16 cellular contexts compared by ENCODE assay signal in the genomic region with DNA sequence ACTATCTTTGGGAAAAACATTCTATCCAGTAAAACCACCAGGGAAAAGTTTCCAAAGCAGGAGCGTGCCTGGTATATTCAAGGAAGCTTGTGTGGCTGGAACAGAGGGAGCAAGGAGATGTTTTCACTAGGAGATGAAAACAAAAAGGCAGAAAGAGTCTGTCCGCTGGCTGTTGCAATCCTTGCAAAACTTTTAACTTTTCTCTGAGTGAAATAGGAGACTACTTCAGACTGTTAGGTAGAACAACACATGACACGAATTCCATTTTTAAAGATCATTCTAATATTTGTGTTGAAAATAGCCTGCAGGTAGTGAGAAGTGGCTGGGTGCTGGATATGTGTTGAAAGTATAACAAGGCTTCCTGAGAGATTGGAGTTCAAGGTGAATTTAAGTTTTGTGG.
DNase-seq lines count a peak whose midpoint lies in the region; FAIRE-seq and TF ChIP-seq lines count a peak whose summit lies in the region.
"Had no signal": no experiment of that assay in that cellular context is flagged by ENCODE, and none has a peak within 500 bp of the region (broad histone marks: within the 10 kb centered on the region; RNA-seq: fewer than 3 reads in every experiment).

No MANE protein-coding gene starts in this region.

- CTCF ChIA-PET in mammary epithelial cell (lab: Charles Lee; ENCODE audit: low non-redundant PET): no interaction called here
- CTCF ChIA-PET in H1 (lab: Charles Lee; ENCODE audit: partially characterized antibody): interaction anchor here (0.7 to 1.2 kb wide), 8 partner anchors 8 to 81 kb away, joined by 3 to 5 read pairs (median 3); no protein-coding TSS in a partner anchor
- CTCF ChIA-PET in A673 (lab: Charles Lee): no interaction called here

- H4K20me1 ChIP-seq in mammary epithelial cell (ENCODE audit: insufficient read depth, low read length) (no peaks in the 10 kb centered on the region), H1 (replicated peaks in 1 of 2; ENCODE audit: control insufficient read depth in 1 of 2, insufficient read depth in 2 of 2, low read length in 2 of 2) (no peaks in the 10 kb centered on the region), osteoblast (ENCODE audit: insufficient read depth, low read length) (no peaks in the 10 kb centered on the region)

- no peak for TF ChIP-seq RAD21 in H1 (IDR thresholded peaks at IDR 0.05 in 1 of 2, conservative IDR thresholded peaks at IDR 0.05 in 1 of 2; ENCODE audit: low read depth in 2 of 2, low read length in 2 of 2)

- no peak overlapping the region for H3K23ac ChIP-seq in H1 (ENCODE audit: insufficient read length)

- H3K4me3 ChIP-seq in mammary epithelial cell (replicated peaks in 1 of 3; ENCODE audit: insufficient read depth in 1 of 3, low read depth in 2 of 3, low read length in 3 of 3) (no peak overlapping the region), H1 (ENCODE audit: extremely low read depth in 1 of 4, insufficient read depth in 2 of 4, low read depth in 3 of 4, low read length in 4 of 4) (no peak overlapping the region), osteoblast (ENCODE audit: insufficient read depth, low read length) (no peak overlapping the region), uterus (no peak overlapping the region), A673 (ENCODE audit: low read depth, low read length, poor library complexity, severe bottlenecking) (no peak overlapping the region)
- H3K4me3 ChIP-seq: A549 had no signal

- intact Hi-C loops in mammary epithelial cell (cut with micrococcal nuclease): no loop called here
- intact Hi-C loops in uterus (cut with DNase I; ENCODE audit: low total_unique reads): no loop called here
- intact Hi-C loops in A673 (cut with micrococcal nuclease; ENCODE audit: unreplicated experiment): no loop called here

- H3K4me2 ChIP-seq in mammary epithelial cell (ENCODE audit: insufficient read depth, low read depth, low read length) (no peak overlapping the region), H1 (ENCODE audit: insufficient read depth in 1 of 2, low read depth in 2 of 2, low read length in 2 of 2) (no peak overlapping the region), osteoblast (ENCODE audit: insufficient read depth, low read length) (peak overlapping the region; percentile 49)
- H3K4me2 ChIP-seq: A549 had no signal

- in situ Hi-C loops in mammary epithelial cell (cut with MboI; ENCODE audit: low sequenced_read_pairs in 2 of 2): no loop called here

- no peak for TF ChIP-seq POLR2A in H1 (IDR thresholded peaks at IDR 0.05; ENCODE audit: control extremely low read depth in 1 of 2, low read depth in 2 of 2, low read length in 2 of 2)
- no peak for TF ChIP-seq POLR2A in uterus (IDR thresholded peaks at IDR 0.05)

- H3K27me3 ChIP-seq in mammary epithelial cell (ENCODE audit: insufficient read depth, low read length): no peaks in the 10 kb centered on the region
- no peaks in the 10 kb centered on the region for H3K27me3 ChIP-seq in H1 (replicated peaks in 1 of 4; ENCODE audit: control insufficient read depth in 3 of 4, extremely low read depth in 1 of 4, insufficient read depth in 3 of 4, low read length in 3 of 4)
- no peaks in the 10 kb centered on the region for H3K27me3 ChIP-seq in osteoblast (ENCODE audit: insufficient read depth, low read length)
- no peaks in the 10 kb centered on the region for H3K27me3 ChIP-seq in uterus
- H3K27me3 ChIP-seq in A673 (replicated peaks; ENCODE audit: insufficient read depth, low read depth, low read length, poor library complexity): no peaks in the 10 kb centered on the region

- no peak overlapping the region for H3K56ac ChIP-seq in H1 (replicated peaks; ENCODE audit: insufficient read length, low read depth, low read length)

- peak overlapping the region; percentile 35 for H4K91ac ChIP-seq in H1 (replicated peaks; ENCODE audit: insufficient read length, low read length)

- no peak overlapping the region for H2BK12ac ChIP-seq in H1 (ENCODE audit: low read depth, low read length)

- H3K9ac ChIP-seq in mammary epithelial cell (ENCODE audit: insufficient read depth, low read length) (no peak overlapping the region), H1 (replicated peaks in 1 of 4; ENCODE audit: extremely low read depth in 1 of 4, low read depth in 3 of 4, low read length in 3 of 4) (no peak overlapping the region)

- TF ChIP-seq EP300 in H1 (IDR thresholded peaks at IDR 0.05; ENCODE audit: borderline replicate concordance in 1 of 2, low read depth in 2 of 2, low read length in 2 of 2): no peak

- DNase-seq in mammary epithelial cell (no peak), H1 (ENCODE audit: low read depth in 1 of 2, low spot score in 2 of 2) (no peak), osteoblast (ENCODE audit: insufficient read length, low spot score, missing footprints) (no peak), uterus (no peak), A673 (ENCODE audit: low spot score) (no peak), NOMO-1 treated with DMSO at 0.1 percent for 48 hours (lab: John Stamatoyannopoulos, UW; ENCODE audit: unreplicated experiment) (no peak)
- DNase-seq in activated CD4-positive, CD25-positive, alpha-beta regulatory T cell (lab: John Stamatoyannopoulos, UW): no peak
- DNase-seq: CD8-positive, alpha-beta T cell; COR-L47; DMS153; DMS79 treated with DMSO at 0.1 percent for 48 hours; EL had no signal

- no peak overlapping the region for H3K27ac ChIP-seq in mammary epithelial cell (ENCODE audit: insufficient read depth, low read depth, low read length)
- no peak overlapping the region for H3K27ac ChIP-seq in H1 (ENCODE audit: low read depth, low read length)
- peak overlapping the region; percentile 62 for H3K27ac ChIP-seq in osteoblast (ENCODE audit: low read depth, low read length)
- H3K27ac ChIP-seq in uterus: peak overlapping the region; percentile 37 to 43
- H3K27ac ChIP-seq in A673 (ENCODE audit: low read depth, low read length, poor library complexity, severe bottlenecking): no peak overlapping the region
- H3K27ac ChIP-seq: A549 had no signal

- H2BK120ac ChIP-seq in H1 (replicated peaks; ENCODE audit: low read depth, low read length): no peak overlapping the region

- no peak for FAIRE-seq in H1 (lab: Jason Lieb, UNC)
- FAIRE-seq: A549, D721Med, G401.6, GM12891 had no signal

- no peaks in the 10 kb centered on the region for H3K23me2 ChIP-seq in H1 (ENCODE audit: low read depth, low read length)

- H3K9me3 ChIP-seq in mammary epithelial cell (replicated peaks; ENCODE audit: insufficient read depth, low read length) (no peaks in the 10 kb centered on the region), H1 (ENCODE audit: insufficient read depth in 2 of 2, low read depth in 1 of 2, low read length in 1 of 2) (no peaks in the 10 kb centered on the region), osteoblast (ENCODE audit: low read depth, low read length) (peaks cover 3% of the 10 kb centered on the region), uterus (no peaks in the 10 kb centered on the region), A673 (ENCODE audit: low read depth, low read length, poor library complexity, severe bottlenecking) (no peaks in the 10 kb centered on the region)
- H3K9me3 ChIP-seq: A549 had no signal

- no peak overlapping the region for H2BK15ac ChIP-seq in H1 (ENCODE audit: low read length)

- no TSS peak for BruUV-seq in mammary epithelial cell (replicated peaks; lab: Mats Ljungman, UMichigan)
- no TSS peak for BruUV-seq in A673 (replicated peaks; lab: Mats Ljungman, UMichigan)

- H3K36me3 ChIP-seq in mammary epithelial cell (ENCODE audit: insufficient read depth, low read length) (no peaks in the 10 kb centered on the region), H1 (ENCODE audit: control insufficient read depth in 2 of 4, insufficient read depth in 4 of 4, low read length in 3 of 4) (no peaks in the 10 kb centered on the region), osteoblast (ENCODE audit: insufficient read depth, low read length) (peaks cover 3% of the 10 kb centered on the region), uterus (no peaks in the 10 kb centered on the region), A673 (ENCODE audit: insufficient read depth, low read length, poor library complexity, severe bottlenecking) (no peaks in the 10 kb centered on the region)

- H3K4me1 ChIP-seq in mammary epithelial cell (ENCODE audit: insufficient read depth, low read length) (peaks cover 4% of the 10 kb centered on the region), H1 (replicated peaks in 1 of 4; ENCODE audit: control insufficient read depth in 3 of 4, insufficient read depth in 4 of 4, low read length in 3 of 4) (peaks cover 0 to 3% (median 1%) of the 10 kb centered on the region in 4 experiments; a peak in 2 of 7 replicates), osteoblast (ENCODE audit: insufficient read depth, low read length) (peaks cover 24% of the 10 kb centered on the region), uterus (no peaks in the 10 kb centered on the region), A673 (ENCODE audit: insufficient read depth, low read length, poor library complexity, severe bottlenecking) (no peaks in the 10 kb centered on the region)
- H3K4me1 ChIP-seq: A549 had no signal

- H3K18ac ChIP-seq in H1 (ENCODE audit: extremely low read depth, low read length): no peak overlapping the region

- WGBS in mammary epithelial cell (ENCODE audit: low coverage, missing lambda C conversion rate): 54% methylated on average over 3 of the region's 3 CpGs
- WGBS in H1 (ENCODE audit: extremely low coverage in 1 of 2, insufficient coverage in 1 of 2, insufficient read length in 1 of 2, insufficient replicate concordance in 2 of 2, low coverage in 1 of 2, low lambda C conversion rate in 2 of 2, missing lambda C conversion rate in 1 of 2), 2 experiments: 81% methylated on average over 3 of the region's 3 CpGs; no CpG with 5 or more reads in 1 of the 2 experiments

- POLR2A ChIA-PET in H1 (lab: Charles Lee; ENCODE audit: partially characterized antibody) (no interaction called here), A673 (lab: Charles Lee; ENCODE audit: low non-redundant PET) (no interaction called here)

- H3K79me2 ChIP-seq in mammary epithelial cell (ENCODE audit: insufficient read depth, low read length) (no peaks in the 10 kb centered on the region), H1 (ENCODE audit: control insufficient read depth in 1 of 2, insufficient read depth in 2 of 2, low read length in 2 of 2) (no peaks in the 10 kb centered on the region), osteoblast (ENCODE audit: insufficient read depth, low read length) (peaks cover 73% of the 10 kb centered on the region)

- H2AFZ ChIP-seq in mammary epithelial cell (ENCODE audit: low read depth, low read length) (peak overlapping the region; percentile 1), H1 (ENCODE audit: low read length) (0 out of 2 replicates have a peak overlapping the region, but pooled peaks have one; percentile 7), osteoblast (ENCODE audit: low read length) (peak overlapping the region; percentile 44)

- no peak overlapping the region for H4K5ac ChIP-seq in H1 (ENCODE audit: insufficient read length, low read depth, low read length)

- dilution Hi-C loops in mammary epithelial cell (cut with HindIII; ENCODE audit: low sequenced_read_pairs): no loop called here

- H4K8ac ChIP-seq in H1 (ENCODE audit: extremely low read depth, insufficient read depth, low read length): no peak overlapping the region

- H3K79me1 ChIP-seq in H1 (ENCODE audit: low read depth, low read length): no peaks in the 10 kb centered on the region

- H2BK20ac ChIP-seq in H1 (ENCODE audit: low read length): no peak overlapping the region

- H3K14ac ChIP-seq in H1 (ENCODE audit: insufficient read length): no peak overlapping the region

- TF ChIP-seq CTCF in mammary epithelial cell (conservative IDR thresholded peaks at IDR 0.05 in 1 of 2, IDR thresholded peaks at IDR 0.05 in 1 of 2; ENCODE audit: extremely low read depth in 1 of 2, insufficient read depth in 1 of 2, low read depth in 1 of 2, low read length in 2 of 2) (no peak), H1 (IDR thresholded peaks at IDR 0.05; ENCODE audit: control extremely low read depth in 1 of 3, insufficient read depth in 1 of 3, low read depth in 1 of 3, low read length in 3 of 3) (no peak), osteoblast (IDR thresholded peaks at IDR 0.05; ENCODE audit: extremely low read depth, low read depth, low read length) (no peak), uterus (IDR thresholded peaks at IDR 0.05) (no peak), A673 (conservative IDR thresholded peaks at IDR 0.05; ENCODE audit: low read depth, low read length) (no peak)

- no peak overlapping the region for H2AK5ac ChIP-seq in H1 (ENCODE audit: low read depth, low read length)

- no peak overlapping the region for H3K4ac ChIP-seq in H1 (replicated peaks; ENCODE audit: insufficient read length, low read depth, low read length)

- H2BK5ac ChIP-seq in H1 (ENCODE audit: low read depth, low read length): no peak overlapping the region

Comparison
In these comparisons a context has a peak if more than half of its experiments do, and no peak if none do; other contexts are left out.
1. H3K27ac ChIP-seq: peak in osteoblast (single experiment) and uterus (2 of 2); none in mammary epithelial cell (single experiment), H1 (single experiment) and A673 (single experiment).
2. Peak in every context shown above with its lines, with median percentiles within 50 percentile points of each other: H2AFZ ChIP-seq.